ENCODE assay signal across 1 cellular context in the genomic region with DNA sequence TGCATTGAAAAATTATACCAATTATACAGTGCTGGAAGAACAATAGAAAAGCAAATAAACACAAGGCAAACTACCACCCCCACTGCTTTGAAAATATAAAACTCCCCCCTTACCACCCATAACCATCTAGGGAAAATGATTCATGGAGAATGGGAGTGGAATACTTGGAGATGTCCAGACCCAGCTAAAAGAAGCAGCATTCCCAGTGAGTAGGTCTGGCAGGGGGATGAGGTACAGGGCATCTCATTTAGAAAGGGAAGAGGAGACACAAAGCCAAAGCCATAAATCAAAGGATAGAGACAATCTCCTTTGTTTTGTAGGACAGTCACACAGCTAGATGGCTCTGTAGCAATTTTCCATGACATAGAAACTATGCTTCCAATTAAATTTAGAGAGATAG.
TF ChIP-seq lines count a peak whose summit lies in the region.

No MANE protein-coding gene starts in this region.

TF ChIP-seq in SK-N-SH treated with all-trans-retinoic acid at 6 μM for 48 hours, 23 proteins besides CTCF, POLR2A, EP300 and RAD21 (continued from another document):
- TF ChIP-seq PATZ1 (CRISPR knock-in tag; IDR thresholded peaks at IDR 0.05; ENCODE audit: borderline replicate concordance) (no peak), CSRNP3 (CRISPR knock-in tag; IDR thresholded peaks at IDR 0.05) (no peak)
TF ChIP-seq in SK-N-SH treated with all-trans-retinoic acid at 6 μM for 48 hours: peak in this region for 0.
